In the genomic region with DNA sequence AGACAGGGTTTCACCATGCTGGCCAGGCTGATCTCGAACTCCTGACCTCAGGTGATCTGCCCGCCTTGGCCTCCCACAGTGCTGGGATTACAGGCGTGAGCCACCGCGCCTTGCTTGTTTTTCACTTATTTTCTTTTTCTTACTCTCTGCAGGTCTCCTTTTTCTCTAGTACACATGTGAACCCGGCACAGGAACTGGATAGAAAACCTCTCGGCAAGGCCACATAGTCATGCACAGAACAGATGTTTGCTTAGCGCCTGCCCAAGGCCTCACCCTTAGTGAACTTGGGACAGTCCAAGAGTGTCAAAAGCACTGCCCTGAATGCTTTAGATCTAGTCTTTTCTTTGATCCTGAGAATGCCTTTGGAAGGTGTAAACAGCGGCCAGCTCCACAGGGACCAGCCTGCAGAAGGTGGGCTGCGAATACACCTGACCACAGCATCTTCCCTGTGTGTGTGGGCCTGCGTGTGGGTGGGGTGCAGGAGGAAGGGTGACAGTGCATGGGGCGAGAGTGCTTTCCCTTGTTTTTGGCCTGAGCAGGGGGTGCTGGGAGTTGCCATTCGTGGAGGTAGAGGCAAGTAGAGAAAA, we compare ENCODE assay signal across 1 cellular context.
A peak's percentile ranks its signal among the peaks of the same experiment; 100 is the strongest.
TF ChIP-seq lines count a peak whose summit lies in the region.

No MANE protein-coding gene starts in this region.

TF ChIP-seq in HepG2, 621 proteins besides CTCF, POLR2A, EP300 and RAD21 (continued from another document and continues in another):
- TF ChIP-seq ZNF503 (CRISPR knock-in tag; IDR thresholded peaks at IDR 0.05) (peak; percentile 95), ZNF160 (CRISPR knock-in tag; IDR thresholded peaks at IDR 0.05) (no peak), CENPX (CRISPR knock-in tag; IDR thresholded peaks at IDR 0.05) (no peak), ZSCAN22 (CRISPR knock-in tag; IDR thresholded peaks at IDR 0.05) (no peak), ZNF580 (CRISPR knock-in tag; IDR thresholded peaks at IDR 0.05; ENCODE audit: borderline replicate concordance, low read depth) (peak; percentile 95; the same call in 1 of the 2 replicates), PRMT3 (CRISPR knock-in tag; IDR thresholded peaks at IDR 0.05; ENCODE audit: borderline replicate concordance, low read depth) (no peak), CHCHD3 (CRISPR knock-in tag; IDR thresholded peaks at IDR 0.05) (no peak), HMG20B (CRISPR knock-in tag; conservative IDR thresholded peaks at IDR 0.05) (peak; percentile 94), ZBTB40 (IDR thresholded peaks at IDR 0.05) (no peak), ZBTB40 (CRISPR knock-in tag; IDR thresholded peaks at IDR 0.05) (peak; percentile 31; the same call in 1 of the 2 replicates), MXD4 (CRISPR knock-in tag; IDR thresholded peaks at IDR 0.05) (peak; percentile 84), BORCS8-MEF2B (CRISPR knock-in tag; IDR thresholded peaks at IDR 0.05) (peak; percentile 82; the same call in 1 of the 2 replicates), FOSL1 (CRISPR knock-in tag; IDR thresholded peaks at IDR 0.05; ENCODE audit: borderline replicate concordance) (no peak), ZNF775 (CRISPR knock-in tag; IDR thresholded peaks at IDR 0.05; ENCODE audit: borderline replicate concordance) (0 out of 2 replicates have a peak, but pooled peaks have one; percentile 28), TCF12 (IDR thresholded peaks at IDR 0.05) (no peak), TCF12 (CRISPR knock-in tag; IDR thresholded peaks at IDR 0.05) (peak; percentile 78), NCOA2 (CRISPR knock-in tag; IDR thresholded peaks at IDR 0.05) (peak; percentile 96), ZNF414 (CRISPR knock-in tag; IDR thresholded peaks at IDR 0.05) (no peak; the same call in 1 of the 2 replicates), ZKSCAN5 (CRISPR knock-in tag; IDR thresholded peaks at IDR 0.05) (no peak), ATF6 (CRISPR knock-in tag; conservative IDR thresholded peaks at IDR 0.05) (no peak), ZNF446 (CRISPR knock-in tag; IDR thresholded peaks at IDR 0.05) (no peak), E2F2 (CRISPR knock-in tag; IDR thresholded peaks at IDR 0.05; ENCODE audit: borderline replicate concordance) (no peak), ZNF724P (CRISPR knock-in tag; IDR thresholded peaks at IDR 0.05; ENCODE audit: borderline replicate concordance) (peak; percentile 57; the same call in 1 of the 2 replicates), RCOR2 (CRISPR knock-in tag; IDR thresholded peaks at IDR 0.05) (peak; percentile 91), NR2F2 (IDR thresholded peaks at IDR 0.05; ENCODE audit: borderline replicate concordance, low read depth) (peak; percentile 86), KLF11 (CRISPR knock-in tag; IDR thresholded peaks at IDR 0.05) (0 out of 2 replicates have a peak, but pooled peaks have one; percentile 53), ZNF550 (CRISPR knock-in tag; IDR thresholded peaks at IDR 0.05; ENCODE audit: borderline replicate concordance) (no peak), ETV5 (CRISPR knock-in tag; IDR thresholded peaks at IDR 0.05; ENCODE audit: borderline replicate concordance) (peak; percentile 68; the same call in 1 of the 2 replicates), ZNF720 (CRISPR knock-in tag; IDR thresholded peaks at IDR 0.05) (no peak), ZNF552 (CRISPR knock-in tag; IDR thresholded peaks at IDR 0.05; ENCODE audit: borderline replicate concordance) (no peak), ZNF337 (CRISPR knock-in tag; IDR thresholded peaks at IDR 0.05; ENCODE audit: borderline replicate concordance, low read depth) (no peak), ZNF883 (CRISPR knock-in tag; IDR thresholded peaks at IDR 0.05; ENCODE audit: not compliant biosample characterization) (no peak)
- TF ChIP-seq, protein P1, sequence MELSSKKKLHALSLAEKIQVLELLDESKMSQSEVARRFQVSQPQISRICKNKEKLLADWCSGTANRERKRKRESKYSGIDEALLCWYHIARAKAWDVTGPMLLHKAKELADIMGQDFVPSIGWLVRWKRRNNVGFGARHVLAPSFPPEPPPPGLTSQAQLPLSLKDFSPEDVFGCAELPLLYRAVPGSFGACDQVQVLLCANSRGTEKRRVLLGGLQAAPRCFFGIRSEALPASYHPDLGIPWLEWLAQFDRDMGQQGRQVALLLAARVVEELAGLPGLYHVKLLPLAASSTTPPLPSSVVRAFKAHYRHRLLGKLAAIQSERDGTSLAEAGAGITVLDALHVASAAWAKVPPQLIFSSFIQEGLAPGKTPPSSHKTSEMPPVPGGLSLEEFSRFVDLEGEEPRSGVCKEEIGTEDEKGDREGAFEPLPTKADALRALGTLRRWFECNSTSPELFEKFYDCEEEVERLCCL (CRISPR knock-in tag; IDR thresholded peaks at IDR 0.05; ENCODE audit: borderline replicate concordance), result 0 out of 2 replicates have a peak, but pooled peaks have one; percentile 43
- TF ChIP-seq, protein P2, sequence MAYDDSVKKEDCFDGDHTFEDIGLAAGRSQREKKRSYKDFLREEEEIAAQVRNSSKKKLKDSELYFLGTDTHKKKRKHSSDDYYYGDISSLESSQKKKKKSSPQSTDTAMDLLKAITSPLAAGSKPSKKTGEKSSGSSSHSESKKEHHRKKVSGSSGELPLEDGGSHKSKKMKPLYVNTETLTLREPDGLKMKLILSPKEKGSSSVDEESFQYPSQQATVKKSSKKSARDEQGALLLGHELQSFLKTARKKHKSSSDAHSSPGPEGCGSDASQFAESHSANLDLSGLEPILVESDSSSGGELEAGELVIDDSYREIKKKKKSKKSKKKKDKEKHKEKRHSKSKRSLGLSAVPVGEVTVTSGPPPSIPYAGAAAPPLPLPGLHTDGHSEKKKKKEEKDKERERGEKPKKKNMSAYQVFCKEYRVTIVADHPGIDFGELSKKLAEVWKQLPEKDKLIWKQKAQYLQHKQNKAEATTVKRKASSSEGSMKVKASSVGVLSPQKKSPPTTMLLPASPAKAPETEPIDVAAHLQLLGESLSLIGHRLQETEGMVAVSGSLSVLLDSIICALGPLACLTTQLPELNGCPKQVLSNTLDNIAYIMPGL (CRISPR knock-in tag; IDR thresholded peaks at IDR 0.05; ENCODE audit: borderline replicate concordance in 1 of 2, low read depth in 1 of 2), result 0 out of 4 replicates have a peak, but pooled peaks of 1 of the 2 experiments have one; percentile 22
- TF ChIP-seq, protein P3, sequence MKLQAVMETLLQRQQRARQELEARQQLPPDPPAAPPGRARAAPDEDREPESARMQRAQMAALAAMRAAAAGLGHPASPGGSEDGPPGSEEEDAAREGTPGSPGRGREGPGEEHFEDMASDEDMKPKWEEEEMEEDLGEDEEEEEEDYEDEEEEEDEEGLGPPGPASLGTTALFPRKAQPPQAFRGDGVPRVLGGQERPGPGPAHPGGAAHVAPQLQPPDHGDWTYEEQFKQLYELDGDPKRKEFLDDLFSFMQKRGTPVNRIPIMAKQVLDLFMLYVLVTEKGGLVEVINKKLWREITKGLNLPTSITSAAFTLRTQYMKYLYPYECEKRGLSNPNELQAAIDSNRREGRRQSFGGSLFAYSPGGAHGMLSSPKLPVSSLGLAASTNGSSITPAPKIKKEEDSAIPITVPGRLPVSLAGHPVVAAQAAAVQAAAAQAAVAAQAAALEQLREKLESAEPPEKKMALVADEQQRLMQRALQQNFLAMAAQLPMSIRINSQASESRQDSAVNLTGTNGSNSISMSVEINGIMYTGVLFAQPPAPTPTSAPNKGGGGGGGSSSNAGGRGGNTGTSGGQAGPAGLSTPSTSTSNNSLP (IDR thresholded peaks at IDR 0.05; ENCODE audit: low read depth, low read length), result no peak
